ENCODE assay signal across 8 cellular contexts in genomic region chr13:40271931-40272775, GRCh38.
A peak's percentile ranks its signal among the peaks of the same experiment; 100 is the strongest.
DNase-seq lines count a peak whose midpoint lies in the region; ATAC-seq, FAIRE-seq and TF ChIP-seq lines count a peak whose summit lies in the region.

No MANE protein-coding gene starts in this region.

- H3K36me3 Mint-ChIP-seq in WTC11 = no peaks in the 10 kb centered on the region

- TF ChIP-seq EP300 in ovary (IDR thresholded peaks at IDR 0.05) (no peak), transverse colon (IDR thresholded peaks at IDR 0.05; ENCODE audit: low read depth) (no peak)

- no peaks in the 10 kb centered on the region; the same call in 1 of the 2 replicates for H3K27me3 Mint-ChIP-seq in WTC11 (ENCODE audit: low read depth)

- H3K4me1 ChIP-seq in ovary (ENCODE audit: insufficient read depth) (peaks cover 6% of the 10 kb centered on the region), transverse colon (peaks cover 0 to 19% (median 4%) of the 10 kb centered on the region in 4 donors)

- peak overlapping the region; percentile 47 for H3K27ac Mint-ChIP-seq in WTC11

- H3K9me3 ChIP-seq in ovary (no peaks in the 10 kb centered on the region), transverse colon (no peaks in the 10 kb centered on the region)

- TF ChIP-seq POLR2A in H54 (IDR thresholded peaks at IDR 0.05; ENCODE audit: low read depth, low read length) = no peak
- TF ChIP-seq POLR2A in ovary (IDR thresholded peaks at IDR 0.05) = no peak
- TF ChIP-seq POLR2A in transverse colon (IDR thresholded peaks at IDR 0.05) = no peak

- in situ Hi-C loops in transverse colon (cut with MboI; ENCODE audit: low pct_ligation_motif_present in 1 of 4, low pct_unique_long_range_greater_than_20kb in 1 of 4, low sequenced_read_pairs in 3 of 4) = no loop called here

- H3K4me3 ChIP-seq in epithelial cell of esophagus (ENCODE audit: low read length) (no peak overlapping the region), ovary (no peak overlapping the region), transverse colon (no peak overlapping the region)

- H3K36me3 ChIP-seq in ovary (no peaks in the 10 kb centered on the region), transverse colon (no peaks in the 10 kb centered on the region)

- TF ChIP-seq CTCF in WTC11 (IDR thresholded peaks at IDR 0.05) (no peak), epithelial cell of esophagus (IDR thresholded peaks at IDR 0.05; ENCODE audit: insufficient read depth, low read depth, low read length, missing control alignments) (no peak), ovary (IDR thresholded peaks at IDR 0.05) (no peak), transverse colon (IDR thresholded peaks at IDR 0.05) (no peak)

- WGBS in ovary, 3 donors = 12 to 18% (median 12%) methylated on average over 5 of the region's 5 CpGs
- WGBS in transverse colon (ENCODE audit: low coverage in 1 of 2), 2 donors = 48 to 80% methylated on average over 1 to 5 of the region's 5 CpGs

- no peaks in the 10 kb centered on the region for H3K9me3 Mint-ChIP-seq in WTC11

- POLR2A ChIA-PET in WTC11 (lab: Charles Lee) = no interaction called here

- H3K4me1 Mint-ChIP-seq in WTC11 = peaks cover 29% of the 10 kb centered on the region

- DNase-seq in H54 (ENCODE audit: insufficient read length, low spot score) (peak; percentile 17), WTC11 (ENCODE audit: low spot score) (no peak), epithelial cell of esophagus (ENCODE audit: low read depth) (peak; percentile 83), ovary (peak; percentile 60 to 90 (median 79)), transverse colon (peak; percentile 38), NK-92 (lab: John Stamatoyannopoulos, UW; ENCODE audit: unreplicated experiment) (no peak), NCI-H187 (lab: John Stamatoyannopoulos, UW) (no peak), OCI-M2 (lab: John Stamatoyannopoulos, UW; ENCODE audit: unreplicated experiment) (no peak)

- peak; percentile 28; the same call in 1 of the 2 replicates for ATAC-seq in WTC11

- intact Hi-C loops in ovary (cut with DNase I) = no loop called here
- intact Hi-C loops in transverse colon (cut with DNase I; ENCODE audit: low total_unique reads) = no loop called here

- H3K27ac ChIP-seq in ovary = no peak overlapping the region
- H3K27ac ChIP-seq in transverse colon = peak overlapping the region in 3 of 4 donors; percentile 53 to 72 (median 57)

- no peak for FAIRE-seq in H54 (lab: Jason Lieb, UNC)

- no peak overlapping the region for H3K4me3 Mint-ChIP-seq in WTC11

- CTCF ChIA-PET in WTC11 (lab: Charles Lee) = interaction anchor here (1.4 kb wide), 1 partner anchor 185 kb away, joined by 4 read pairs; no protein-coding TSS in a partner anchor

- H3K27me3 ChIP-seq in ovary = no peaks in the 10 kb centered on the region
- no peaks in the 10 kb centered on the region for H3K27me3 ChIP-seq in transverse colon

TF ChIP-seq in WTC11, 78 proteins besides CTCF, POLR2A, EP300 and RAD21:
- TF ChIP-seq CREM (CRISPR knock-in tag; IDR thresholded peaks at IDR 0.05) (no peak), CREB1 (CRISPR knock-in tag; IDR thresholded peaks at IDR 0.05) (no peak), NFE2L1 (CRISPR knock-in tag; IDR thresholded peaks at IDR 0.05) (no peak), ELF4 (CRISPR knock-in tag; IDR thresholded peaks at IDR 0.05; ENCODE audit: low read depth) (no peak), ATF2 (CRISPR knock-in tag; IDR thresholded peaks at IDR 0.05; ENCODE audit: borderline replicate concordance, low read depth) (no peak), ZNF512 (CRISPR knock-in tag; IDR thresholded peaks at IDR 0.05; ENCODE audit: borderline replicate concordance) (no peak), NFATC4 (CRISPR knock-in tag; IDR thresholded peaks at IDR 0.05) (no peak), ZNF396 (CRISPR knock-in tag; IDR thresholded peaks at IDR 0.05; ENCODE audit: borderline replicate concordance) (no peak), HMGA2 (CRISPR knock-in tag; IDR thresholded peaks at IDR 0.05) (no peak), MAX (CRISPR knock-in tag; IDR thresholded peaks at IDR 0.05) (no peak), GTF2I (CRISPR knock-in tag; conservative IDR thresholded peaks at IDR 0.05) (no peak), EMX1 (CRISPR knock-in tag; IDR thresholded peaks at IDR 0.05) (no peak)

Comparison
In these comparisons a context has a peak if more than half of its experiments do, and no peak if none do; other contexts are left out.
1. DNase-seq: peak in H54 (single experiment), epithelial cell of esophagus (single experiment), ovary (5 of 5) and transverse colon (single experiment); none in WTC11 (single experiment), NK-92 (single experiment), NCI-H187 (0 of 2) and OCI-M2 (single experiment).
2. H3K27ac ChIP-seq: peak in transverse colon (3 of 4); none in ovary (0 of 2).